Comparison of ENCODE assay signal across 1 cellular context in genomic region chr4:3301450-3302163, GRCh38.
A peak's percentile ranks its signal among the peaks of the same experiment; 100 is the strongest.
TF ChIP-seq lines count a peak whose summit lies in the region.

No MANE protein-coding gene starts in this region.

TF ChIP-seq in K562, 482 proteins besides CTCF, POLR2A, EP300 and RAD21 (continued from another document):
- TF ChIP-seq FOXO4 (CRISPR knock-in tag; IDR thresholded peaks at IDR 0.05) (no peak), ZNF740 (CRISPR knock-in tag; IDR thresholded peaks at IDR 0.05) (no peak), ZNF740 (tag; IDR thresholded peaks at IDR 0.05) (no peak), GTF2B (IDR thresholded peaks at IDR 0.05; ENCODE audit: extremely low read depth, insufficient read length) (no peak), RBM34 (IDR thresholded peaks at IDR 0.05; ENCODE audit: borderline replicate concordance, insufficient read depth, low read length) (no peak), RCOR1 (IDR thresholded peaks at IDR 0.05; ENCODE audit: borderline replicate concordance in 1 of 2, low read depth in 2 of 2, low read length in 2 of 2) (peak in 1 of 2 experiments; percentile 67; a peak in 2 of 4 replicates)
TF ChIP-seq in K562: peak in this region for 3.
